ENCODE assay signal across 21 cellular contexts in genomic region chr7:16721541-16721940, GRCh38. TPM values are rescaled to one million over a fixed set of nuclear protein-coding genes. Genes with fewer than 3 reads are reported as not detected.
A peak's percentile ranks its signal among the peaks of the same experiment; 100 is the strongest.
DNase-seq lines count a peak whose midpoint lies in the region; ATAC-seq and TF ChIP-seq lines count a peak whose summit lies in the region.
"Had no signal": no experiment of that assay in that cellular context is flagged by ENCODE, and none has a peak within 500 bp of the region (broad histone marks: within the 10 kb centered on the region; RNA-seq: fewer than 3 reads in every experiment).

No MANE protein-coding gene starts in this region.

- no peak overlapping the region for H4K8ac ChIP-seq in H9 (replicated peaks; ENCODE audit: insufficient read length, low read depth, low read length)

- no peak for DNase-seq in activated naive CD4-positive, alpha-beta T cell treated with Interleukin-2 at 50 U/mL for 16 hours
- DNase-seq in H9 (no peak), putamen (ENCODE audit: low spot score) (peak; percentile 52), lower lobe of right lung (no peak)
- peak; percentile 8 for DNase-seq in activated naive CD8-positive, alpha-beta T cell treated with anti-CD3 and anti-CD28 coated beads for 36 hours
- no peak for DNase-seq in activated effector memory CD4-positive, alpha-beta T cell treated with Interleukin-2 at 50 U/mL for 16 hours
- DNase-seq: C1 segment of cervical spinal cord; CD4-positive, alpha-beta memory T cell; COR-L47; DMS53; H7; KG1; MG63; NCI-H2029; NCI-H526 treated with DMSO at 0.1 percent for 48 hours; SHP77 had no signal

- no peak overlapping the region for H3K56ac ChIP-seq in H9 (ENCODE audit: insufficient read length, low read depth, low read length)

- TF ChIP-seq CTCF in H9 (conservative IDR thresholded peaks at IDR 0.05) = no peak
- TF ChIP-seq CTCF in lower lobe of right lung (IDR thresholded peaks at IDR 0.05) = no peak

- no peak overlapping the region for H2AFZ ChIP-seq in H9 (ENCODE audit: low read length)

- H3K9me3 Mint-ChIP-seq in activated naive CD4-positive, alpha-beta T cell treated with anti-CD3 and anti-CD28 coated beads, Interleukin-2, amount 50 U/mL, for 24 hours = no peaks in the 10 kb centered on the region
- no peaks in the 10 kb centered on the region for H3K9me3 Mint-ChIP-seq in H9
- no peaks in the 10 kb centered on the region for H3K9me3 Mint-ChIP-seq in activated naive CD8-positive, alpha-beta T cell treated with anti-CD3 and anti-CD28 coated beads for 36 hours

- H3K4me1 ChIP-seq in H9 (ENCODE audit: insufficient read depth, low read length) (no peaks in the 10 kb centered on the region), lower lobe of right lung (no peaks in the 10 kb centered on the region)

- H3K14ac ChIP-seq in H9 (ENCODE audit: insufficient read depth, low read length) = no peak overlapping the region

- no CpG with 5 or more reads among the region's 4 CpGs for WGBS in H9 (ENCODE audit: extremely low coverage, insufficient read length, low lambda C conversion rate)

- no peak overlapping the region for H3T11ph ChIP-seq in H9 (ENCODE audit: low read length)

- no peaks in the 10 kb centered on the region for H3K79me2 ChIP-seq in H9 (ENCODE audit: insufficient read depth, low read length)

- H3K23ac ChIP-seq in H9 (ENCODE audit: insufficient read length, low read depth, low read length) = no peak overlapping the region

- no peak overlapping the region for H3K4me2 ChIP-seq in H9 (ENCODE audit: insufficient read depth, insufficient read length, low read length)

- no peak overlapping the region for H2AK5ac ChIP-seq in H9 (ENCODE audit: insufficient read length, low read length)

- no peak overlapping the region for H2BK12ac ChIP-seq in H9 (ENCODE audit: insufficient read length, low read depth, low read length)

- H3K4me3 ChIP-seq in lower lobe of right lung = no peak overlapping the region
- H3K4me3 ChIP-seq: MG63 had no signal

- H3K9ac ChIP-seq in H9 (ENCODE audit: extremely low read depth, insufficient read length, low read length) = no peak overlapping the region

- ATAC-seq in HG03469 (IDR thresholded peaks at IDR 0.05; ENCODE audit: unreplicated experiment) = no peak
- no peak for ATAC-seq in lower lobe of right lung
- ATAC-seq: Panc1 had no signal

- H3K9me3 ChIP-seq in H9 (ENCODE audit: control insufficient read depth, low read depth, low read length) (no peaks in the 10 kb centered on the region), lower lobe of right lung (no peaks in the 10 kb centered on the region)
- H3K9me3 ChIP-seq: MG63 had no signal

- no peak overlapping the region for H2BK20ac ChIP-seq in H9 (ENCODE audit: low read depth, low read length, poor library complexity, severe bottlenecking)

- H3K27ac ChIP-seq in H9 (ENCODE audit: insufficient read length, low read depth, low read length) (no peak overlapping the region), lower lobe of right lung (no peak overlapping the region)
- H3K27ac ChIP-seq: RWPE1 had no signal

- no peak overlapping the region for H2BK15ac ChIP-seq in H9 (ENCODE audit: low read depth, low read length)

- no peak overlapping the region for H2BK5ac ChIP-seq in H9 (ENCODE audit: insufficient read length, low read length)

- H4K20me1 ChIP-seq in H9 (ENCODE audit: control insufficient read depth, insufficient read depth, insufficient read length) = no peaks in the 10 kb centered on the region

- H3K27ac Mint-ChIP-seq in activated naive CD4-positive, alpha-beta T cell treated with anti-CD3 and anti-CD28 coated beads, Interleukin-2, amount 50 U/mL, for 24 hours = peak overlapping the region; percentile 93
- H3K27ac Mint-ChIP-seq in H9 = peak overlapping the region; percentile 13 to 47 (median 23); a peak in 2 of 7 replicates
- H3K27ac Mint-ChIP-seq in activated naive CD8-positive, alpha-beta T cell treated with anti-CD3 and anti-CD28 coated beads for 36 hours = peak overlapping the region; percentile 42

- H2BK120ac ChIP-seq in H9 (ENCODE audit: low read depth, low read length, poor library complexity, severe bottlenecking) = no peak overlapping the region

- peak overlapping the region; percentile 57 for H3K4me3 Mint-ChIP-seq in activated naive CD4-positive, alpha-beta T cell treated with anti-CD3 and anti-CD28 coated beads, Interleukin-2, amount 50 U/mL, for 24 hours
- H3K4me3 Mint-ChIP-seq in H9 = no peak overlapping the region
- H3K4me3 Mint-ChIP-seq in activated naive CD8-positive, alpha-beta T cell treated with anti-CD3 and anti-CD28 coated beads for 36 hours = no peak overlapping the region
- H3K4me3 Mint-ChIP-seq: CD4-positive, alpha-beta memory T cell had no signal

- peaks cover 11% of the 10 kb centered on the region for H3K4me1 Mint-ChIP-seq in activated naive CD4-positive, alpha-beta T cell treated with anti-CD3 and anti-CD28 coated beads, Interleukin-2, amount 50 U/mL, for 24 hours
- H3K4me1 Mint-ChIP-seq in H9 = peaks cover 3 to 6% of the 10 kb centered on the region in 2 experiments; a peak in 3 of 4 replicates
- peaks cover 8% of the 10 kb centered on the region for H3K4me1 Mint-ChIP-seq in activated naive CD8-positive, alpha-beta T cell treated with anti-CD3 and anti-CD28 coated beads for 36 hours
- H3K4me1 Mint-ChIP-seq: CD4-positive, alpha-beta memory T cell had no signal

- H3K36me3 Mint-ChIP-seq in activated naive CD4-positive, alpha-beta T cell treated with anti-CD3 and anti-CD28 coated beads, Interleukin-2, amount 50 U/mL, for 24 hours = peaks cover 10% of the 10 kb centered on the region
- no peaks in the 10 kb centered on the region for H3K36me3 Mint-ChIP-seq in H9 (ENCODE audit: insufficient read depth in 1 of 3, low read depth in 3 of 3)
- peaks cover 13% of the 10 kb centered on the region for H3K36me3 Mint-ChIP-seq in activated naive CD8-positive, alpha-beta T cell treated with anti-CD3 and anti-CD28 coated beads for 36 hours

- no peaks in the 10 kb centered on the region for H3K36me3 ChIP-seq in lower lobe of right lung
- H3K36me3 ChIP-seq: MG63 had no signal

- no peak overlapping the region for H4K5ac ChIP-seq in H9 (ENCODE audit: insufficient read length, low read depth, low read length)

- no peak overlapping the region for H3K4ac ChIP-seq in H9 (ENCODE audit: low read depth, low read length)

- H3K18ac ChIP-seq in H9 (ENCODE audit: insufficient read length, low read depth, low read length) = no peak overlapping the region

- intact Hi-C loops in lower lobe of right lung (cut with DNase I) = no loop called here

- H3K27me3 Mint-ChIP-seq in activated naive CD4-positive, alpha-beta T cell treated with anti-CD3 and anti-CD28 coated beads, Interleukin-2, amount 50 U/mL, for 24 hours = no peaks in the 10 kb centered on the region
- no peaks in the 10 kb centered on the region for H3K27me3 Mint-ChIP-seq in H9 (ENCODE audit: low read depth)
- no peaks in the 10 kb centered on the region for H3K27me3 Mint-ChIP-seq in activated naive CD8-positive, alpha-beta T cell treated with anti-CD3 and anti-CD28 coated beads for 36 hours
- H3K27me3 Mint-ChIP-seq: CD4-positive, alpha-beta memory T cell had no signal

- no peaks in the 10 kb centered on the region for H3K27me3 ChIP-seq in H9 (ENCODE audit: insufficient read depth, low read length)
- H3K27me3 ChIP-seq in lower lobe of right lung (ENCODE audit: low read depth) = no peaks in the 10 kb centered on the region
- H3K27me3 ChIP-seq: MG63 had no signal

- no peaks in the 10 kb centered on the region for H3K23me2 ChIP-seq in H9 (ENCODE audit: insufficient read length, low read depth, low read length, poor library complexity, severe bottlenecking)

- H4K91ac ChIP-seq in H9 (ENCODE audit: insufficient read length, low read depth, low read length) = no peak overlapping the region

- no peaks in the 10 kb centered on the region for H3K79me1 ChIP-seq in H9 (ENCODE audit: insufficient read depth, low read depth, low read length, poor library complexity, severe bottlenecking)

RNA-seq across cellular contexts. Expression of gene TSPAN13, which starts 32.0 kb away (rescaled TPM):
- total RNA-seq in H9 (2021) (16.4 and 18.7 TPM in 2 replicates), lower lobe of right lung (120 TPM)
- total RNA-seq in activated naive CD8-positive, alpha-beta T cell treated with anti-CD3 and anti-CD28 coated beads for 36 hours = 1 to 10 TPM; 1.1 to 1.4 TPM
- total RNA-seq: CD4-positive, alpha-beta memory T cell; G401 had no signal

Comparison
In these comparisons a context has a peak if more than half of its experiments do, and no peak if none do; other contexts are left out.
1. H3K27ac Mint-ChIP-seq: peak in every context shown above with its lines; median percentile 93 in activated naive CD4-positive, alpha-beta T cell treated with anti-CD3 and anti-CD28 coated beads, Interleukin-2, amount 50 U/mL, for 24 hours; 42 in activated naive CD8-positive, alpha-beta T cell treated with anti-CD3 and anti-CD28 coated beads for 36 hours; 23 in H9.
2. DNase-seq: peak in activated naive CD8-positive, alpha-beta T cell treated with anti-CD3 and anti-CD28 coated beads for 36 hours (single experiment) and putamen (single experiment); none in activated naive CD4-positive, alpha-beta T cell treated with Interleukin-2 at 50 U/mL for 16 hours (single experiment), H9 (single experiment), activated effector memory CD4-positive, alpha-beta T cell treated with Interleukin-2 at 50 U/mL for 16 hours (single experiment) and lower lobe of right lung (single experiment).